ENCODE assay signal across 19 cellular contexts in genomic region chr3:101966202-101966722, GRCh38.
"Had no signal": no experiment of that assay in that cellular context is flagged by ENCODE, and none has a peak within 500 bp of the region (broad histone marks: within the 10 kb centered on the region; RNA-seq: fewer than 3 reads in every experiment).

No MANE protein-coding gene starts in this region.

- H3K36me3 Mint-ChIP-seq: activated naive CD8-positive, alpha-beta T cell; brain; immature natural killer cell had no signal

- H3K9me3 Mint-ChIP-seq: central memory CD8-positive, alpha-beta T cell; immature natural killer cell had no signal

- DNase-seq: activated CD4-positive, alpha-beta T cell treated with anti-CD3 and anti-CD28 coated beads, Interleukin-2, amount 50 U/mL, for 1 hour; activated CD8-positive, alpha-beta memory T cell treated with anti-CD3 and anti-CD28 coated beads for 24 hours; activated gamma-delta T cell treated with Interleukin-2 at 50 U/mL for 16 hours; effector CD8-positive, alpha-beta T cell; esophagus squamous epithelium; gastrocnemius medialis; heart left ventricle; immature natural killer cell; right lobe of liver; stimulated activated naive CD8-positive, alpha-beta T cell treated with anti-CD3 and anti-CD28 coated beads, Interleukin-15, Interleukin-2, amounts not matched to agents 100 U/mL and 50 U/mL, for 24 hours; transverse colon had no signal

- H3K4me1 ChIP-seq: gastrocnemius medialis, heart left ventricle, prostate gland, right lobe of liver, transverse colon had no signal

- ATAC-seq: activated CD4-positive, CD25-positive, alpha-beta regulatory T cell treated with anti-CD3 and anti-CD28 coated beads, Interleukin-2, amount 50 U/mL, for 24 hours; gastrocnemius medialis; heart left ventricle; stimulated activated naive CD8-positive, alpha-beta T cell treated with anti-CD3 and anti-CD28 coated beads, Interleukin-15, Interleukin-2, amounts not matched to agents 100 U/mL and 50 U/mL, for 24 hours had no signal

- H3K27ac Mint-ChIP-seq: activated naive CD8-positive, alpha-beta T cell; brain; immature natural killer cell had no signal

- H3K4me3 ChIP-seq: coronary artery, esophagus squamous epithelium, gastrocnemius medialis, heart left ventricle, prostate gland, right lobe of liver, transverse colon had no signal

- H3K4me3 Mint-ChIP-seq: activated naive CD8-positive, alpha-beta T cell; brain; central memory CD8-positive, alpha-beta T cell; immature natural killer cell; neural crest cell had no signal

- H3K4me1 Mint-ChIP-seq: central memory CD8-positive, alpha-beta T cell; immature natural killer cell; neural crest cell had no signal

- H3K36me3 ChIP-seq: esophagus squamous epithelium, gastrocnemius medialis, heart left ventricle, prostate gland, right lobe of liver, transverse colon had no signal

- H3K27me3 Mint-ChIP-seq: activated naive CD8-positive, alpha-beta T cell; brain; central memory CD8-positive, alpha-beta T cell had no signal

- H3K9me3 ChIP-seq: esophagus squamous epithelium, gastrocnemius medialis, prostate gland, right lobe of liver, transverse colon had no signal

- FAIRE-seq: endothelial cell of umbilical vein had no signal

- H3K27ac ChIP-seq: coronary artery, gastrocnemius medialis, heart left ventricle, prostate gland, right lobe of liver, transverse colon had no signal

- H3K27me3 ChIP-seq: esophagus squamous epithelium, gastrocnemius medialis, heart left ventricle, right lobe of liver, transverse colon had no signal
